11 cellular contexts compared by ENCODE assay signal in the genomic region with DNA sequence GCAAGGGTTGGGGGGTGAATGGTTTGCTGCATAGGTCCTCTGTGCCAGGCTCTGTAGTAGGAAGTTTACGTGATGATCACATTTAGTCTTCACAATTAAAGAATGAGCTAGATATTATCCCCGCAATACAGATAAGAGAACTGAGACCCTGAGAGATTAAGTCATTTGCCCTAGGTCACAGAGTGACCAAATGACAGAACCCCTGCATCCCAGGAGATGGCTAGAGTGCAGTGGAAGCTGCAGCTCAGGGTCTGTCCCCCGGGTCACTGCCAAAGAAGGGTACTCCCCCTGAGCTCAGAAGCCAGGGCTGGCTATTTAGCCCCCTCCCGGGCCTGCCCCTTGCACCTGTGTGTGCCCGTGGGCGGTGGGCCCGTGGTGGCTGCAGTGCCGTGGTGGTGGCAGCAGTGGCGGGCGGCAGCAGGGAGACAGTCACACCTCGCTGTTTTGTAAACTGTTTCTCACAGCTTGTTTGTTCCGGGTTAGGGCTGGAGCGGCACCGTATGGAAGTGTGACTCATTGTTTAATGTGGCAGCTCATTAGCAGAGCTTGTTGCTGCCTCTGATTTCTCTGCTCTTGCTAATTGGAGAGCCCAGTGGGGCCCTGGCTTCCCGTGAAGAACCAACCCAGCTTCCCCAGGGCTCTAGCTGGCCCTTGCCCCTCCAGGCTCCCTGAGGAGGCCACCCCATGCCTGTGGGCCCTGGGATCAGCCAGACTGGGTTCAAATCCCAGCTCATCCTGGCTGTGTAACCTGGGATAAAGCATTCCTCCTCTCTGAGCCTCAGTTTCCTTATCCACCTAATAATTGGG. TPM values are rescaled to one million over a fixed set of nuclear protein-coding genes. Genes with fewer than 3 reads are reported as not detected.
DNase-seq lines count a peak whose midpoint lies in the region; ATAC-seq, FAIRE-seq and TF ChIP-seq lines count a peak whose summit lies in the region.
"Had no signal": no experiment of that assay in that cellular context is flagged by ENCODE, and none has a peak within 500 bp of the region (broad histone marks: within the 10 kb centered on the region; RNA-seq: fewer than 3 reads in every experiment).

No MANE protein-coding gene starts in this region.

- WGBS in heart right ventricle, 2 donors, result 63 to 68% methylated on average over 15 of the region's 15 CpGs
- WGBS in aorta, 2 donors, result 71 to 75% methylated on average over 15 of the region's 15 CpGs

- no peak overlapping the region for H3K27ac Mint-ChIP-seq in nephron progenitor cell

- H3K4me3 Mint-ChIP-seq in nephron progenitor cell, result no peak overlapping the region
- H3K4me3 Mint-ChIP-seq: neural crest cell had no signal

- peaks cover 23% of the 10 kb centered on the region for H3K27me3 Mint-ChIP-seq in nephron progenitor cell (ENCODE audit: low read depth, poor library complexity)

- H3K9me3 ChIP-seq in heart right ventricle (peaks cover 0 to 17% (median 8%) of the 10 kb centered on the region in 11 donors), aorta (ENCODE audit: control insufficient read depth, low read length) (no peaks in the 10 kb centered on the region)

- FAIRE-seq in islet of Langerhans (lab: Jason Lieb, UNC), result peak; percentile 61

- peaks cover 0 to 17% (median 0%) of the 10 kb centered on the region in 9 donors for H3K4me1 ChIP-seq in heart right ventricle
- no peaks in the 10 kb centered on the region for H3K4me1 ChIP-seq in aorta (ENCODE audit: control insufficient read depth in 1 of 2, insufficient read depth in 2 of 2, low read length in 2 of 2)

- H3K4me3 ChIP-seq in heart right ventricle (no peak overlapping the region), aorta (ENCODE audit: low read length in 2 of 2) (no peak overlapping the region)
- H3K4me3 ChIP-seq: SK-N-MC had no signal

- H3K27ac ChIP-seq in heart right ventricle (peak overlapping the region in 3 of 10 donors; percentile 5 to 37 (median 34)), aorta (ENCODE audit: low read depth in 1 of 2, low read length in 2 of 2) (no peak overlapping the region)
- H3K27ac ChIP-seq: SK-N-MC had no signal

- peaks cover 24% of the 10 kb centered on the region for H3K4me1 Mint-ChIP-seq in nephron progenitor cell
- H3K4me1 Mint-ChIP-seq: neural crest cell had no signal

- H3K36me3 ChIP-seq in heart right ventricle (no peaks in the 10 kb centered on the region), aorta (ENCODE audit: control insufficient read depth in 1 of 2, insufficient read depth in 2 of 2, low read length in 1 of 2) (no peaks in the 10 kb centered on the region)

- intact Hi-C loops in heart right ventricle (cut with DNase I), result no loop called here
- intact Hi-C loops in Right ventricle myocardium inferior (cut with DNase I), result no loop called here
- intact Hi-C loops in aorta (cut with DNase I), result no loop called here

- ATAC-seq in heart right ventricle, result peak in 6 of 8 donors; percentile 33 to 64 (median 49)
- no peak for ATAC-seq in Right ventricle myocardium inferior
- ATAC-seq in aorta (ENCODE audit: low FRiP score), result peak; percentile 15
- no peak for ATAC-seq in GM19328 (IDR thresholded peaks at IDR 0.05; ENCODE audit: unreplicated experiment)

- DNase-seq in heart right ventricle (no peak), Right ventricle myocardium inferior (ENCODE audit: missing footprints) (no peak), RPMI7951 (ENCODE audit: low read depth) (peak; percentile 22), aorta (peak in 1 of 2 donors; percentile 64), DMS79 (lab: John Stamatoyannopoulos, UW) (no peak), nephron progenitor cell (no peak)
- DNase-seq: activated gamma-delta T cell had no signal

- peaks cover 27% of the 10 kb centered on the region for H3K9me3 Mint-ChIP-seq in nephron progenitor cell

- H3K27me3 ChIP-seq in heart right ventricle (peaks cover 0 to 8% (median 0%) of the 10 kb centered on the region in 7 donors), aorta (ENCODE audit: control insufficient read depth in 1 of 2, insufficient read depth in 2 of 2, low read length in 1 of 2) (no peaks in the 10 kb centered on the region)

- H3K36me3 Mint-ChIP-seq in nephron progenitor cell (ENCODE audit: low read depth), result no peaks in the 10 kb centered on the region

- no peak for TF ChIP-seq CTCF in heart right ventricle (IDR thresholded peaks at IDR 0.05)
- TF ChIP-seq CTCF in nephron progenitor cell (IDR thresholded peaks at IDR 0.05), result no peak

RNA-seq across cellular contexts. Expression of gene FOXO6, which starts 19.3 kb away (rescaled TPM):
- total RNA-seq in heart right ventricle (1 to 10 TPM in 8 of 10 donors, under 1 TPM in 2; 0.30 to 2.6 (median 1.4) TPM), Right ventricle myocardium inferior (4.5 TPM), aorta (1 to 10 TPM; 1.4 to 3.3 TPM)
- polyA plus RNA-seq in heart right ventricle (under 1 TPM; 0.77 to 0.95 TPM), aorta (under 1 TPM; 0.13 to 0.38 TPM)
- total RNA-seq in RPMI7951 (2014; rRNA removed; shearing (Covaris generic)), result not detected in 2 replicates

Comparison
In these comparisons a context has a peak if more than half of its experiments do, and no peak if none do; other contexts are left out.
1. ATAC-seq: peak in heart right ventricle (6 of 8) and aorta (single experiment); none in Right ventricle myocardium inferior (single experiment) and GM19328 (single experiment).